ENCODE assay signal across 40 cellular contexts in genomic region chr19:34932494-34932893, GRCh38.
"Had no signal": no experiment of that assay in that cellular context is flagged by ENCODE, and none has a peak within 500 bp of the region (broad histone marks: within the 10 kb centered on the region; RNA-seq: fewer than 3 reads in every experiment).

No MANE protein-coding gene starts in this region.

- H3K27ac ChIP-seq: adrenal gland, ascending aorta, body of pancreas, brain microvascular endothelial cell, breast epithelium, cardiac muscle cell had no signal

- H3K27me3 ChIP-seq: adrenal gland, ascending aorta, body of pancreas, brain microvascular endothelial cell, breast epithelium, cardiac muscle cell had no signal

- H3K27ac Mint-ChIP-seq: activated naive CD4-positive, alpha-beta T cell treated with anti-CD3 and anti-CD28 coated beads for 36 hours; activated naive CD4-positive, alpha-beta T cell treated with anti-CD3 and anti-CD28 coated beads, Interleukin-2, amount 10 ng/mL, durations not matched to agents 7 days and 5 days; activated naive CD4-positive, alpha-beta T cell treated with anti-CD3 and anti-CD28 coated beads, Interleukin-2, amount 50 U/mL, for 24 hours; activated naive CD4-positive, alpha-beta T cell treated with anti-CD3 and anti-CD28 coated beads, Interleukin-2, amount 50 U/mL, for 72 hours; activated naive CD8-positive, alpha-beta T cell; activated naive CD8-positive, alpha-beta T cell treated with anti-CD3 and anti-CD28 coated beads for 36 hours; activated naive CD8-positive, alpha-beta T cell treated with anti-CD3 and anti-CD28 coated beads, Interleukin-2, amount 10 ng/mL, durations not matched to agents 7 days and 5 days; activated naive CD8-positive, alpha-beta T cell treated with anti-CD3 and anti-CD28 coated beads, Interleukin-2, amount 50 U/mL, for 24 hours; activated T-cell treated with anti-CD3 and anti-CD28 coated beads, Interleukin-2, amount 50 U/mL, for 24 hours; activated T-cell treated with anti-CD3 and anti-CD28 coated beads, Interleukin-2, amount 50 U/mL, for 72 hours; activated T-helper 1 cell treated with anti-CD3 and anti-CD28 coated beads, Interleukin-12 subunit alpha, Interleukin-12 subunit beta, Interleukin-2, Interleukin-4 antibody, amounts not matched to agents 30 ng/mL and 10 ng/mL and 1 ng/mL, durations not matched to agents 14 hours and 24 hours and 36 hours; activated T-helper 17 cell treated with anti-CD3 and anti-CD28 coated beads, Interleukin-2, amount 50 U/mL, for 72 hours; activated T-helper 2 cell treated with anti-CD3 and anti-CD28 coated beads, Interferon-gamma antibody, Interleukin-2, Interleukin-4, amounts not matched to agents 10 μg/mL and 5 μg/mL and 100 μg/mL, durations not matched to agents 14 hours and 24 hours and 36 hours; brain had no signal

- H3K9me3 ChIP-seq: adrenal gland, ascending aorta, body of pancreas, breast epithelium had no signal

- H3K4me3 Mint-ChIP-seq: activated naive CD4-positive, alpha-beta T cell treated with anti-CD3 and anti-CD28 coated beads for 36 hours; activated naive CD4-positive, alpha-beta T cell treated with anti-CD3 and anti-CD28 coated beads, Interleukin-2, amount 10 ng/mL, durations not matched to agents 7 days and 5 days; activated naive CD4-positive, alpha-beta T cell treated with anti-CD3 and anti-CD28 coated beads, Interleukin-2, amount 50 U/mL, for 24 hours; activated naive CD8-positive, alpha-beta T cell; activated naive CD8-positive, alpha-beta T cell treated with anti-CD3 and anti-CD28 coated beads for 36 hours; activated naive CD8-positive, alpha-beta T cell treated with anti-CD3 and anti-CD28 coated beads, Interleukin-2, amount 10 ng/mL, durations not matched to agents 7 days and 5 days; activated naive CD8-positive, alpha-beta T cell treated with anti-CD3 and anti-CD28 coated beads, Interleukin-2, amount 50 U/mL, for 24 hours; activated T-cell treated with anti-CD3 and anti-CD28 coated beads, Interleukin-2, amount 50 U/mL, for 24 hours; activated T-cell treated with anti-CD3 and anti-CD28 coated beads, Interleukin-2, amount 50 U/mL, for 4 hours; activated T-cell treated with anti-CD3 and anti-CD28 coated beads, Interleukin-2, amount 50 U/mL, for 72 hours; activated T-helper 1 cell treated with anti-CD3 and anti-CD28 coated beads, Interleukin-12 subunit alpha, Interleukin-12 subunit beta, Interleukin-2, Interleukin-4 antibody, amounts not matched to agents 30 ng/mL and 10 ng/mL and 1 ng/mL, durations not matched to agents 14 hours and 24 hours and 36 hours; activated T-helper 17 cell treated with anti-CD3 and anti-CD28 coated beads, Interleukin-2, amount 50 U/mL, for 72 hours; brain; central memory CD8-positive, alpha-beta T cell had no signal

- FAIRE-seq: astrocyte, bronchial epithelial cell had no signal

- ATAC-seq: activated naive CD4-positive, alpha-beta T cell treated with anti-CD3 and anti-CD28 coated beads, Interleukin-2, amount 50 U/mL, for 72 hours; activated naive CD8-positive, alpha-beta T cell treated with anti-CD3 and anti-CD28 coated beads, Interleukin-2, amount 50 U/mL, for 24 hours; activated T-cell treated with anti-CD3 and anti-CD28 coated beads, Interleukin-2, amount 50 U/mL, for 4 hours; activated T-cell treated with anti-CD3 and anti-CD28 coated beads, Interleukin-2, amount 50 U/mL, for 72 hours; activated T-helper 17 cell treated with anti-CD3 and anti-CD28 coated beads, Interleukin-2, amount 50 U/mL, for 72 hours; body of pancreas had no signal

- H3K9me3 Mint-ChIP-seq: central memory CD8-positive, alpha-beta T cell had no signal

- DNase-seq: activated effector memory CD4-positive, alpha-beta T cell treated with anti-CD3 and anti-CD28 coated beads, Interleukin-2, amount 50 U/mL, for 16 hours; activated effector memory CD4-positive, alpha-beta T cell treated with Interleukin-2 at 50 U/mL for 16 hours; activated gamma-delta T cell; activated gamma-delta T cell treated with Interleukin-2 at 50 U/mL for 16 hours; activated naive CD4-positive, alpha-beta T cell; activated naive CD4-positive, alpha-beta T cell treated with anti-CD3 and anti-CD28 coated beads for 36 hours; activated naive CD4-positive, alpha-beta T cell treated with anti-CD3 and anti-CD28 coated beads, Interleukin-2, amount 10 ng/mL, durations not matched to agents 7 days and 5 days; activated naive CD4-positive, alpha-beta T cell treated with anti-CD3 and anti-CD28 coated beads, Interleukin-2, amount 50 U/mL, for 16 hours; activated naive CD4-positive, alpha-beta T cell treated with Interleukin-2 at 50 U/mL for 16 hours; activated naive CD8-positive, alpha-beta T cell treated with anti-CD3 and anti-CD28 coated beads for 36 hours; activated naive CD8-positive, alpha-beta T cell treated with anti-CD3 and anti-CD28 coated beads, Interleukin-2, amount 10 ng/mL, durations not matched to agents 7 days and 5 days; activated naive CD8-positive, alpha-beta T cell treated with anti-CD3 and anti-CD28 coated beads, Interleukin-2, amount 50 U/mL, for 24 hours; activated T-cell treated with anti-CD3 and anti-CD28 coated beads, Interleukin-2, amount 50 U/mL, for 1 hour; activated T-cell treated with anti-CD3 and anti-CD28 coated beads, Interleukin-2, amount 50 U/mL, for 24 hours; activated T-cell treated with anti-CD3 and anti-CD28 coated beads, Interleukin-2, amount 50 U/mL, for 4 hours; activated T-cell treated with anti-CD3 and anti-CD28 coated beads, Interleukin-2, amount 50 U/mL, for 48 hours; activated T-cell treated with anti-CD3 and anti-CD28 coated beads, Interleukin-2, amount 50 U/mL, for 72 hours; adrenal gland; amniotic stem cell; amygdala; anterior cingulate cortex; aorta; body of pancreas; brain microvascular endothelial cell; caudate nucleus; central memory CD4-positive, alpha-beta T cell; cerebellar nuclear complex had no signal

- H3K27me3 Mint-ChIP-seq: activated naive CD4-positive, alpha-beta T cell treated with anti-CD3 and anti-CD28 coated beads, Interleukin-2, amount 10 ng/mL, durations not matched to agents 7 days and 5 days; activated naive CD4-positive, alpha-beta T cell treated with anti-CD3 and anti-CD28 coated beads, Interleukin-2, amount 50 U/mL, for 24 hours; activated naive CD8-positive, alpha-beta T cell; activated naive CD8-positive, alpha-beta T cell treated with anti-CD3 and anti-CD28 coated beads for 36 hours; activated naive CD8-positive, alpha-beta T cell treated with anti-CD3 and anti-CD28 coated beads, Interleukin-2, amount 10 ng/mL, durations not matched to agents 7 days and 5 days; activated naive CD8-positive, alpha-beta T cell treated with anti-CD3 and anti-CD28 coated beads, Interleukin-2, amount 50 U/mL, for 24 hours; activated T-cell treated with anti-CD3 and anti-CD28 coated beads, Interleukin-2, amount 50 U/mL, for 24 hours; activated T-helper 17 cell treated with anti-CD3 and anti-CD28 coated beads, Interleukin-2, amount 50 U/mL, for 72 hours; brain; central memory CD8-positive, alpha-beta T cell had no signal

- H3K4me3 ChIP-seq: adrenal gland, ascending aorta, body of pancreas, breast epithelium, cardiac muscle cell had no signal

- H3K36me3 ChIP-seq: breast epithelium had no signal
